ENCODE assay signal across 8 cellular contexts in the genomic region with DNA sequence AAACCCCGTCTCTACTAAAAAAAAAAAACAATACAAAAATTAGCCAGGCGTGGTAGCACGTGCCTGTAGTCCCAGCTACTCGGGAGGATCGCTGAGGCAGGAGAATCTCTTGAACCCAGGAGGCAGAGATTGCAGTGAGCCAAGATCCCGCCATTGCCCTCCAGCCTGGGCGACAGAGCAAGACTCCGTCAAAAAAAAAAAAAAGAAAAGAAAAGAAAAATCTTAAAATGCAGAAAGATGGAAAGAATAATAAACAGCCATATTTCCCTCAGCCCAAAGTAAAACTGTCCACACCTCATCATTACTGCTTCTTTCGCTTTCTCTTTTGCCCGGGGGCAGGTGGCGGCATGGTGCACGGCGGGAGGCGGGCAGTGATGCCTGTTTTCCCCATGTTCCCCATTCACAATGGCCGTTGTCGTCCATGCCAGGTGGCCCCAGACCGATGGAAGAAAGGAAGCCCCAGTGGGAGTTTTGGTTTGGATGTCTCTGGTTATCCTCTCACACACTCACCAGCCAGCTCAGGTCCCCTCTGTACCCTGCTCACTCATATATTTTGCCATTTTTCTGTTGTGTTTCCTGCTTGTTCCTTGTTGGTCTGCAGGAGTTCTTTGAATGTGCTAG. TPM values are rescaled to one million over a fixed set of nuclear protein-coding genes. Genes with fewer than 3 reads are reported as not detected.
A peak's percentile ranks its signal among the peaks of the same experiment; 100 is the strongest.
DNase-seq lines count a peak whose midpoint lies in the region; ATAC-seq and TF ChIP-seq lines count a peak whose summit lies in the region.

No MANE protein-coding gene starts in this region.

- peak overlapping the region; percentile 46 for H3K4me3 Mint-ChIP-seq in dendritic cell treated with granulocyte-macrophage colony-stimulating factor and Interleukin-4, amounts not matched to agents 40 ng/mL and 50 ng/mL, for 4 days

- H3K36me3 Mint-ChIP-seq in dendritic cell treated with granulocyte-macrophage colony-stimulating factor and Interleukin-4, amounts not matched to agents 40 ng/mL and 50 ng/mL, for 4 days (ENCODE audit: low read depth), result peaks cover 1% of the 10 kb centered on the region

- H3K27ac Mint-ChIP-seq in dendritic cell treated with granulocyte-macrophage colony-stimulating factor and Interleukin-4, amounts not matched to agents 40 ng/mL and 50 ng/mL, for 4 days, result no peak overlapping the region

- peaks cover 6% of the 10 kb centered on the region for H3K27me3 Mint-ChIP-seq in dendritic cell treated with granulocyte-macrophage colony-stimulating factor and Interleukin-4, amounts not matched to agents 40 ng/mL and 50 ng/mL, for 4 days

- intact Hi-C loops in dendritic cell treated with granulocyte-macrophage colony-stimulating factor and Interleukin-4, amounts not matched to agents 40 ng/mL and 50 ng/mL, for 4 days (cut with micrococcal nuclease), result no loop called here
- intact Hi-C loops in left cardiac atrium (cut with DNase I), result no loop called here

- peaks cover 47% of the 10 kb centered on the region for H3K4me1 Mint-ChIP-seq in dendritic cell treated with granulocyte-macrophage colony-stimulating factor and Interleukin-4, amounts not matched to agents 40 ng/mL and 50 ng/mL, for 4 days (ENCODE audit: low read depth)

- DNase-seq in T-helper 9 cell (peak; percentile 3), left cardiac atrium (no peak), inferior parietal cortex (ENCODE audit: extremely low spot score) (no peak)
- peak; percentile 14 to 15 for DNase-seq in stimulated activated CD8-positive, alpha-beta memory T cell treated with anti-CD3 and anti-CD28 coated beads, Interleukin-2, amount 100 ng/mL, for 48 hours (ENCODE audit: low read depth in 2 of 2)

- TF ChIP-seq POLR2A in GM18951 (IDR thresholded peaks at IDR 0.05; ENCODE audit: extremely low read depth, insufficient read depth, insufficient read length), result peak; percentile 32

- in situ Hi-C loops in GM18951 (cut with MboI; ENCODE audit: low sequenced_read_pairs, unreplicated experiment), result no loop called here

- ATAC-seq in GM21515 (IDR thresholded peaks at IDR 0.05; ENCODE audit: unreplicated experiment) (no peak), HG03521 (IDR thresholded peaks at IDR 0.05; ENCODE audit: unreplicated experiment) (no peak), left cardiac atrium (no peak)

- H3K9me3 Mint-ChIP-seq in dendritic cell treated with granulocyte-macrophage colony-stimulating factor and Interleukin-4, amounts not matched to agents 40 ng/mL and 50 ng/mL, for 4 days, result peaks cover 2% of the 10 kb centered on the region

RNA-seq across cellular contexts. Expression of a gene that starts 37.0 kb away (rescaled TPM):
- 10 to 100 TPM; 28.1 to 36.5 TPM for total RNA-seq in left cardiac atrium

RNA-seq across cellular contexts. Expression of a gene that starts 52.8 kb away (rescaled TPM):
- total RNA-seq in left cardiac atrium, result 10 to 100 TPM; 22.4 to 32.3 TPM

Comparison
In these comparisons a context has a peak if more than half of its experiments do, and no peak if none do; other contexts are left out.
1. DNase-seq: peak in T-helper 9 cell (single experiment) and stimulated activated CD8-positive, alpha-beta memory T cell treated with anti-CD3 and anti-CD28 coated beads, Interleukin-2, amount 100 ng/mL, for 48 hours (2 of 2); none in left cardiac atrium (single experiment) and inferior parietal cortex (single experiment).